In genomic region chr2:106304612-106305184, GRCh38 we compare ENCODE assay signal across 1 cellular context.
A peak's percentile ranks its signal among the peaks of the same experiment; 100 is the strongest.
TF ChIP-seq lines count a peak whose summit lies in the region.

No MANE protein-coding gene starts in this region.

TF ChIP-seq in HepG2, 621 proteins besides CTCF, POLR2A, EP300 and RAD21 (continued from another document and continues in another):
- TF ChIP-seq AHDC1 (CRISPR knock-in tag; IDR thresholded peaks at IDR 0.05; ENCODE audit: borderline replicate concordance) (peak; percentile 24; the same call in 1 of the 2 replicates), E2F2 (CRISPR knock-in tag; IDR thresholded peaks at IDR 0.05; ENCODE audit: borderline replicate concordance) (no peak), ZNF576 (CRISPR knock-in tag; IDR thresholded peaks at IDR 0.05) (no peak), PBX3 (CRISPR knock-in tag; IDR thresholded peaks at IDR 0.05; ENCODE audit: borderline replicate concordance) (no peak), ZBTB7A (CRISPR knock-in tag; IDR thresholded peaks at IDR 0.05) (no peak), MIXL1 (CRISPR knock-in tag; IDR thresholded peaks at IDR 0.05) (peak; percentile 52; the same call in 1 of the 2 replicates), ZNF451 (CRISPR knock-in tag; IDR thresholded peaks at IDR 0.05) (no peak), HNF4A (CRISPR knock-in tag; IDR thresholded peaks at IDR 0.05) (peak; percentile 88), ZNF343 (CRISPR knock-in tag; IDR thresholded peaks at IDR 0.05) (no peak), ZSCAN21 (CRISPR knock-in tag; IDR thresholded peaks at IDR 0.05; ENCODE audit: borderline replicate concordance) (no peak), ZNF710 (CRISPR knock-in tag; IDR thresholded peaks at IDR 0.05; ENCODE audit: borderline replicate concordance) (no peak), ARNTL (CRISPR knock-in tag; IDR thresholded peaks at IDR 0.05) (no peak), ZNF850 (CRISPR knock-in tag; conservative IDR thresholded peaks at IDR 0.05) (no peak), HIC2 (CRISPR knock-in tag; IDR thresholded peaks at IDR 0.05; ENCODE audit: low read depth) (peak; percentile 63), RXRB (CRISPR knock-in tag; IDR thresholded peaks at IDR 0.05; ENCODE audit: borderline replicate concordance) (peak; percentile 23; the same call in 1 of the 2 replicates), ZNF749 (CRISPR knock-in tag; IDR thresholded peaks at IDR 0.05; ENCODE audit: borderline replicate concordance) (peak; percentile 33; the same call in 1 of the 2 replicates), NR2F6 (IDR thresholded peaks at IDR 0.05) (no peak), NR2F6 (CRISPR knock-in tag; IDR thresholded peaks at IDR 0.05) (0 out of 2 replicates have a peak, but pooled peaks have one; percentile 12), ZFP36L1 (CRISPR knock-in tag; IDR thresholded peaks at IDR 0.05) (peak; percentile 39; the same call in 1 of the 2 replicates), FOXP1 (IDR thresholded peaks at IDR 0.05) (no peak), FOXP1 (CRISPR knock-in tag; IDR thresholded peaks at IDR 0.05) (0 out of 2 replicates have a peak, but pooled peaks have one; percentile 5), HNF4G (IDR thresholded peaks at IDR 0.05; ENCODE audit: borderline replicate concordance, low read depth, low read length) (peak; percentile 54), HNF4G (CRISPR knock-in tag; IDR thresholded peaks at IDR 0.05; ENCODE audit: borderline replicate concordance, low read depth) (no peak; the same call in 1 of the 2 replicates), KDM1A (CRISPR knock-in tag; IDR thresholded peaks at IDR 0.05) (no peak), LCORL (IDR thresholded peaks at IDR 0.05) (no peak), LCORL (CRISPR knock-in tag; IDR thresholded peaks at IDR 0.05) (peak; percentile 73; the same call in 1 of the 2 replicates), ASH2L (IDR thresholded peaks at IDR 0.05; ENCODE audit: insufficient read length, low read depth, low read length) (no peak), GZF1 (CRISPR knock-in tag; IDR thresholded peaks at IDR 0.05) (no peak), FOXJ3 (CRISPR knock-in tag; IDR thresholded peaks at IDR 0.05; ENCODE audit: borderline replicate concordance) (no peak), HMGA1 (CRISPR knock-in tag; conservative IDR thresholded peaks at IDR 0.05) (no peak), SAP130 (CRISPR knock-in tag; IDR thresholded peaks at IDR 0.05; ENCODE audit: low read depth) (0 out of 2 replicates have a peak, but pooled peaks have one; percentile 26), ZEB1 (IDR thresholded peaks at IDR 0.05; ENCODE audit: insufficient replicate concordance, low read depth) (peak; percentile 72), SUZ12 (IDR thresholded peaks at IDR 0.05; ENCODE audit: low read depth, low read length) (no peak), ZNF644 (CRISPR knock-in tag; IDR thresholded peaks at IDR 0.05; ENCODE audit: low read depth) (peak; percentile 89), ZNF879 (CRISPR knock-in tag; IDR thresholded peaks at IDR 0.05) (no peak), TAF15 (IDR thresholded peaks at IDR 0.05; ENCODE audit: low read depth, low read length, poor library complexity, severe bottlenecking) (no peak), LBX2 (CRISPR knock-in tag; IDR thresholded peaks at IDR 0.05; ENCODE audit: borderline replicate concordance) (no peak), RFX5 (IDR thresholded peaks at IDR 0.05; ENCODE audit: low read depth, low read length) (no peak), ZNF574 (CRISPR knock-in tag; IDR thresholded peaks at IDR 0.05) (peak; percentile 28; the same call in 1 of the 2 replicates), ETV5 (CRISPR knock-in tag; IDR thresholded peaks at IDR 0.05; ENCODE audit: borderline replicate concordance) (0 out of 2 replicates have a peak, but pooled peaks have one; percentile 17), ZNF460 (CRISPR knock-in tag; IDR thresholded peaks at IDR 0.05; ENCODE audit: borderline replicate concordance) (no peak), ZNF766 (CRISPR knock-in tag; IDR thresholded peaks at IDR 0.05; ENCODE audit: borderline replicate concordance) (0 out of 2 replicates have a peak, but pooled peaks have one; percentile 33), SOX13 (IDR thresholded peaks at IDR 0.05) (0 out of 2 replicates have a peak, but pooled peaks have one; percentile 45), SOX13 (CRISPR knock-in tag; conservative IDR thresholded peaks at IDR 0.05 in 1 of 2, IDR thresholded peaks at IDR 0.05 in 1 of 2) (no peak; a peak in 1 of 4 replicates), MTA1 (CRISPR knock-in tag; IDR thresholded peaks at IDR 0.05; ENCODE audit: borderline replicate concordance) (no peak), E2F1 (CRISPR knock-in tag; IDR thresholded peaks at IDR 0.05) (no peak), CBX1 (IDR thresholded peaks at IDR 0.05; ENCODE audit: low read depth) (no peak), ISL2 (CRISPR knock-in tag; IDR thresholded peaks at IDR 0.05) (peak; percentile 58; the same call in 1 of the 2 replicates), PITX1 (CRISPR knock-in tag; IDR thresholded peaks at IDR 0.05) (no peak), GATA4 (IDR thresholded peaks at IDR 0.05; ENCODE audit: borderline replicate concordance, low read depth) (no peak), SOX6 (IDR thresholded peaks at IDR 0.05) (no peak), SOX6 (CRISPR knock-in tag; IDR thresholded peaks at IDR 0.05) (peak; percentile 56; the same call in 1 of the 2 replicates), IKZF4 (CRISPR knock-in tag; IDR thresholded peaks at IDR 0.05; ENCODE audit: borderline replicate concordance, low read depth, not compliant biosample characterization) (no peak)
